In genomic region chr10:102065561-102066420, GRCh38 we compare ENCODE assay signal across 8 cellular contexts. TPM values are rescaled to one million over a fixed set of nuclear protein-coding genes. Genes with fewer than 3 reads are reported as not detected.
DNase-seq lines count a peak whose midpoint lies in the region; ATAC-seq lines count a peak whose summit lies in the region.

No MANE protein-coding gene starts in this region.

- H3K27ac ChIP-seq in esophagus (ENCODE audit: low read depth in 2 of 2, low read length in 1 of 2): peak overlapping the region; percentile 89 to 96

- H3K36me3 ChIP-seq in esophagus (ENCODE audit: control insufficient read depth in 2 of 2, insufficient read depth in 2 of 2, low read length in 1 of 2): peaks cover 2 to 11% of the 10 kb centered on the region in 2 donors

- POLR2A ChIA-PET in activated CD4-positive, alpha-beta memory T cell treated with anti-CD3 and anti-CD28 coated beads for 36 hours (lab: Charles Lee): interaction anchor here (1.0 to 1.2 kb wide), 3 partner anchors 10 to 231 kb away, joined by 3 to 7 read pairs (median 4); partner anchors contain the start of gene ARMH3

- H3K4me1 Mint-ChIP-seq in activated CD4-positive, alpha-beta memory T cell treated with anti-CD3 and anti-CD28 coated beads for 36 hours (ENCODE audit: low read depth): peaks cover 26% of the 10 kb centered on the region

- ATAC-seq in GM19467 (IDR thresholded peaks at IDR 0.05; ENCODE audit: unreplicated experiment): peak; percentile 22
- ATAC-seq in HG03571 (IDR thresholded peaks at IDR 0.05; ENCODE audit: unreplicated experiment): peak; percentile 10

- H3K27ac Mint-ChIP-seq in activated CD4-positive, alpha-beta memory T cell treated with anti-CD3 and anti-CD28 coated beads for 36 hours: peak overlapping the region; percentile 80

- H3K9me3 ChIP-seq in esophagus (ENCODE audit: control insufficient read depth in 2 of 2, insufficient read depth in 1 of 2, low read depth in 1 of 2, low read length in 1 of 2): no peaks in the 10 kb centered on the region

- peak overlapping the region; percentile 86 for H3K4me3 Mint-ChIP-seq in activated CD4-positive, alpha-beta memory T cell treated with anti-CD3 and anti-CD28 coated beads for 36 hours

- H3K27me3 Mint-ChIP-seq in activated CD4-positive, alpha-beta memory T cell treated with anti-CD3 and anti-CD28 coated beads for 36 hours: no peaks in the 10 kb centered on the region

- no peaks in the 10 kb centered on the region for H3K27me3 ChIP-seq in esophagus (ENCODE audit: control insufficient read depth in 1 of 2, insufficient read depth in 2 of 2, low read length in 2 of 2)

- DNase-seq in DMS53 treated with DMSO at 0.1 percent for 48 hours (lab: John Stamatoyannopoulos, UW; ENCODE audit: unreplicated experiment) (peak; percentile 7), myocyte (ENCODE audit: low read depth) (peak; percentile 46), cortex of kidney (lab: John Stamatoyannopoulos, UW) (no peak), retina (no peak)
- peak; percentile 35 for DNase-seq in activated CD4-positive, alpha-beta memory T cell treated with anti-CD3 and anti-CD28 coated beads for 36 hours

- intact Hi-C loops in activated CD4-positive, alpha-beta memory T cell treated with anti-CD3 and anti-CD28 coated beads for 36 hours (cut with micrococcal nuclease): loop anchor here (1.0 to 2.0 kb wide), 4 partner anchors 9 to 223 kb away; partner anchors contain the start of genes ARMH3, KCNIP2 and NOLC1

- no peaks in the 10 kb centered on the region for H3K36me3 Mint-ChIP-seq in activated CD4-positive, alpha-beta memory T cell treated with anti-CD3 and anti-CD28 coated beads for 36 hours

- 7% methylated on average over 57 to 64 of the region's 64 CpGs for WGBS in esophagus, 2 donors

- no peaks in the 10 kb centered on the region for H3K9me3 Mint-ChIP-seq in activated CD4-positive, alpha-beta memory T cell treated with anti-CD3 and anti-CD28 coated beads for 36 hours

- CTCF ChIA-PET in activated CD4-positive, alpha-beta memory T cell treated with anti-CD3 and anti-CD28 coated beads for 36 hours (lab: Charles Lee): interaction anchor here (0.8 to 2.7 kb wide), 5 partner anchors 10 to 247 kb away, joined by 3 to 15 read pairs (median 5); partner anchors contain the start of genes ARMH3 and OGA

- H3K4me3 ChIP-seq in esophagus (ENCODE audit: low read depth in 1 of 2, low read length in 2 of 2): peak overlapping the region; percentile 86 to 91

- peaks cover 14 to 20% of the 10 kb centered on the region in 2 donors for H3K4me1 ChIP-seq in esophagus (ENCODE audit: control insufficient read depth in 2 of 2, insufficient read depth in 2 of 2, low read length in 1 of 2)

RNA-seq across cellular contexts. Expression of gene HPS6, which starts 0.6 kb away (rescaled TPM):
- total RNA-seq in activated CD4-positive, alpha-beta memory T cell treated with anti-CD3 and anti-CD28 coated beads for 36 hours: 10 to 100 TPM; 22.3 TPM
- polyA plus RNA-seq in esophagus: 10 to 100 TPM in 1 of 2 donors, 1 to 10 TPM in 1; 9.4 to 12.5 TPM
- total RNA-seq in myocyte: 34.2 and 37.8 TPM in 2 replicates
- 16.5 TPM for polyA plus RNA-seq in myocyte (2012)

RNA-seq across cellular contexts. Expression of gene ARMH3, which starts 9.8 kb away (rescaled TPM):
- total RNA-seq in activated CD4-positive, alpha-beta memory T cell treated with anti-CD3 and anti-CD28 coated beads for 36 hours: 10 to 100 TPM; 16.1 to 18.8 TPM
- 10 to 100 TPM; 13.1 to 16.3 TPM for polyA plus RNA-seq in esophagus
- total RNA-seq in myocyte: 7.4 and 7.6 TPM in 2 replicates
- polyA plus RNA-seq in myocyte (2012): 14.1 TPM

RNA-seq across cellular contexts. Expression of gene LDB1, which starts 54.4 kb away (rescaled TPM):
- total RNA-seq in activated CD4-positive, alpha-beta memory T cell treated with anti-CD3 and anti-CD28 coated beads for 36 hours: 10 to 100 TPM; 48.1 to 48.8 TPM
- 10 to 100 TPM; 29.8 to 36.5 TPM for polyA plus RNA-seq in esophagus
- 39.1 and 42.2 TPM in 2 replicates for total RNA-seq in myocyte
- polyA plus RNA-seq in myocyte (2012): 56.2 TPM

Comparison
In these comparisons a context has a peak if more than half of its experiments do, and no peak if none do; other contexts are left out.
1. DNase-seq: peak in DMS53 treated with DMSO at 0.1 percent for 48 hours (single experiment), activated CD4-positive, alpha-beta memory T cell treated with anti-CD3 and anti-CD28 coated beads for 36 hours (single experiment) and myocyte (single experiment); none in cortex of kidney (single experiment) and retina (single experiment).